21 cellular contexts compared by ENCODE assay signal in the genomic region with DNA sequence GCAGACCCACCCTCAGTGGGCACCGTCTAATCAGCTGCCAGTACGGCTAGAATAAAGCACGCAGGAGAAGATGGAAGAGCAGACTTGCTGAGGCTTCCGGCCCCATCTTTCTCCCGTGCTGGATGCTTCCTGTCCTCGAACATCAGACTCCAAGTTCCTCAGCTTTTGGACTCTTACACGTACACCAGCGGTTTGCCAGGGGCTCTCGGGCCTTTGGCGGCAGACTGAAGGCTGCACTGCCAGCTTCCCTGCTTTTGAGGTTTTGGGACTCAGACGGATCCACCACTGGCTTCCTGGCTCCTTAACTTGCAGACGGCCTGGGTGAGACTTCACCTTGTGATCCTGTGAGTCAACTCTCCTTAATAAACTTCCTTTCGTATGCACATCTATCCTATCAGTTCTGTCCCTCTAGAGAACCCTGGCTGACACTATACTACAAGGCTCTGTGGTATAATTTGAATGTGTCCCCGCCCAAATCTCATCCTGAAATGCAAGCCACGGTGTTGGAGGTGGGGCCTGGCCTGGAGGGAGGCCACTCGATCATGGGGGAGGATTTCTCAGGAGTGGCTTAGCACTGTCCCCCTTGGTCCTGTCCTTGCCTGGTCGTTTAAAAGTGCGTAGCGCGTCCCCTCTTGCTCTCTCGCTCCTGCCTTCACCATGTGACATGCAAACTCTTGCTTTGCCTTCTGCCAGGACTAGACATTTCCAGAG.
"Had no signal": no experiment of that assay in that cellular context is flagged by ENCODE, and none has a peak within 500 bp of the region (broad histone marks: within the 10 kb centered on the region; RNA-seq: fewer than 3 reads in every experiment).

No MANE protein-coding gene starts in this region.

- H3K9me3 ChIP-seq: body of pancreas, ovary had no signal

- H3K36me3 Mint-ChIP-seq: natural killer cell had no signal

- H3K4me1 Mint-ChIP-seq: activated CD4-positive, alpha-beta memory T cell treated with anti-CD3 and anti-CD28 coated beads, Interleukin-2, amount 10 ng/mL, durations not matched to agents 7 days and 5 days; activated CD4-positive, alpha-beta T cell treated with anti-CD3 and anti-CD28 coated beads, Interleukin-2, amount 10 ng/mL, durations not matched to agents 24 days and 14 days had no signal

- H3K4me3 ChIP-seq: body of pancreas, ovary, psoas muscle, right atrium auricular region, stomach, suprapubic skin, tibial nerve, uterus had no signal

- H3K4me3 Mint-ChIP-seq: activated CD4-positive, alpha-beta memory T cell treated with anti-CD3 and anti-CD28 coated beads, Interleukin-2, amount 10 ng/mL, durations not matched to agents 7 days and 5 days; activated CD4-positive, alpha-beta T cell treated with anti-CD3 and anti-CD28 coated beads, Interleukin-2, amount 10 ng/mL, durations not matched to agents 24 days and 14 days; activated naive CD4-positive, alpha-beta T cell treated with anti-CD3 and anti-CD28 coated beads, Interleukin-2, amount 10 ng/mL, durations not matched to agents 7 days and 5 days; activated T-cell treated with anti-CD3 and anti-CD28 coated beads, Interleukin-2, amount 50 U/mL, for 72 hours; natural killer cell had no signal

- H3K36me3 ChIP-seq: ovary, right atrium auricular region, suprapubic skin, uterus had no signal

- H3K27ac Mint-ChIP-seq: activated CD4-positive, alpha-beta memory T cell treated with anti-CD3 and anti-CD28 coated beads, Interleukin-2, amount 10 ng/mL, durations not matched to agents 7 days and 5 days; activated CD4-positive, alpha-beta T cell treated with anti-CD3 and anti-CD28 coated beads, Interleukin-2, amount 10 ng/mL, durations not matched to agents 24 days and 14 days; activated naive CD4-positive, alpha-beta T cell treated with anti-CD3 and anti-CD28 coated beads, Interleukin-2, amount 10 ng/mL, durations not matched to agents 7 days and 5 days; activated T-cell treated with anti-CD3 and anti-CD28 coated beads, Interleukin-2, amount 50 U/mL, for 72 hours; natural killer cell had no signal

- DNase-seq: activated CD4-positive, alpha-beta memory T cell treated with anti-CD3 and anti-CD28 coated beads, Interleukin-2, amount 10 ng/mL, durations not matched to agents 7 days and 5 days; activated CD4-positive, alpha-beta T cell treated with anti-CD3 and anti-CD28 coated beads, Interleukin-2, amount 10 ng/mL, durations not matched to agents 24 days and 14 days; activated effector memory CD4-positive, alpha-beta T cell treated with anti-CD3 and anti-CD28 coated beads, Interleukin-2, amount 50 U/mL, for 16 hours; activated naive CD4-positive, alpha-beta T cell treated with anti-CD3 and anti-CD28 coated beads, Interleukin-2, amount 10 ng/mL, durations not matched to agents 7 days and 5 days; activated T-cell treated with anti-CD3 and anti-CD28 coated beads, Interleukin-2, amount 50 U/mL, for 72 hours; body of pancreas; effector memory CD4-positive, alpha-beta T cell; hippocampal formation; left ventricle myocardium superior; mammary epithelial cell; midbrain; natural killer cell; psoas muscle; stomach; T-helper 2 cell; uterus had no signal

- H3K27me3 Mint-ChIP-seq: activated CD4-positive, alpha-beta T cell treated with anti-CD3 and anti-CD28 coated beads, Interleukin-2, amount 10 ng/mL, durations not matched to agents 24 days and 14 days; activated naive CD4-positive, alpha-beta T cell treated with anti-CD3 and anti-CD28 coated beads, Interleukin-2, amount 10 ng/mL, durations not matched to agents 7 days and 5 days had no signal

- H3K27me3 ChIP-seq: body of pancreas, ovary, right atrium auricular region, stomach, suprapubic skin, tibial nerve, uterus had no signal

- ATAC-seq: activated CD4-positive, CD25-positive, alpha-beta regulatory T cell treated with anti-CD3 and anti-CD28 coated beads, Interleukin-2, amount 50 U/mL, for 24 hours; activated T-cell treated with anti-CD3 and anti-CD28 coated beads, Interleukin-2, amount 50 U/mL, for 72 hours; body of pancreas; left ventricle myocardium superior; natural killer cell; psoas muscle had no signal
